30 cellular contexts compared by ENCODE assay signal in the genomic region with DNA sequence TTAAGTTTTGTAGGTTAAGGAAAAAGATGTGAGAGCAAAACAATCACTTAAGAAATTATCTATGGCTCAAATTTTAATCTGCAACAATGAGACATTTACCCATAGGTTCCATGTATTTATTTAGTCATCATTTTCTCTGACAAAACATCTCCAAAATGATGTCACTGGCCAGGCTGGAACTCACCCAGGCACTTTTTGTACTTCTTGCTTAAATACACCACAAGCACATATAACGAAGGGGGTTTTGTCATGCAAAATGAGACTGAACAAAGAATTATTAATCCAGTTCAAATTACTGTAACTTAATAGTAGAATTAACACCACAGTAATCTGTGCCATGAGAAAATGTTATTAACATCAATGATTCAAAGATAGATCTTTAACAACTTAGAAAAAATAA.
"Had no signal": no experiment of that assay in that cellular context is flagged by ENCODE, and none has a peak within 500 bp of the region (broad histone marks: within the 10 kb centered on the region; RNA-seq: fewer than 3 reads in every experiment).

No MANE protein-coding gene starts in this region.

- FAIRE-seq: endothelial cell of umbilical vein had no signal

- H3K27me3 ChIP-seq: ascending aorta, breast epithelium, esophagus squamous epithelium, gastrocnemius medialis, heart left ventricle had no signal

- H3K4me1 ChIP-seq: ascending aorta, breast epithelium, esophagus squamous epithelium, gastrocnemius medialis had no signal

- ATAC-seq: activated CD4-positive, alpha-beta T cell treated with anti-CD3 and anti-CD28 coated beads for 36 hours; activated naive CD4-positive, alpha-beta T cell treated with anti-CD3 and anti-CD28 coated beads, Interleukin-2, amount 50 U/mL, for 72 hours; activated T-cell treated with anti-CD3 and anti-CD28 coated beads, Interleukin-2, amount 50 U/mL, for 72 hours; effector memory CD8-positive, alpha-beta T cell; gastrocnemius medialis; heart left ventricle had no signal

- H3K36me3 ChIP-seq: ascending aorta, breast epithelium, gastrocnemius medialis had no signal

- H3K27ac ChIP-seq: ascending aorta, breast epithelium, epithelial cell of prostate, esophagus squamous epithelium, gastrocnemius medialis, heart left ventricle had no signal

- DNase-seq: activated CD4-positive, alpha-beta memory T cell treated with anti-CD3 and anti-CD28 coated beads, Interleukin-2, amount 10 ng/mL, durations not matched to agents 7 days and 5 days; activated CD4-positive, alpha-beta T cell treated with anti-CD3 and anti-CD28 coated beads for 36 hours; activated CD4-positive, alpha-beta T cell treated with anti-CD3 and anti-CD28 coated beads, Interleukin-2, amount 10 ng/mL, durations not matched to agents 24 days and 14 days; activated CD4-positive, alpha-beta T cell treated with anti-CD3 and anti-CD28 coated beads, Interleukin-2, amount 50 U/mL, for 4 hours; activated CD4-positive, CD25-positive, alpha-beta regulatory T cell; activated CD4-positive, CD25-positive, alpha-beta regulatory T cell treated with anti-CD3 and anti-CD28 coated beads, Interleukin-2, amount 50 U/mL, for 72 hours; activated CD8-positive, alpha-beta memory T cell treated with anti-CD3 and anti-CD28 coated beads, Interleukin-2, amount 50 U/mL, for 48 hours; activated gamma-delta T cell; activated naive CD4-positive, alpha-beta T cell; activated naive CD4-positive, alpha-beta T cell treated with anti-CD3 and anti-CD28 coated beads, Interleukin-2, amount 10 ng/mL, durations not matched to agents 7 days and 5 days; activated naive CD8-positive, alpha-beta T cell treated with anti-CD3 and anti-CD28 coated beads, Interleukin-2, amount 10 ng/mL, durations not matched to agents 7 days and 5 days; activated T-cell treated with anti-CD3 and anti-CD28 coated beads for 4 hours; activated T-cell treated with anti-CD3 and anti-CD28 coated beads, Interleukin-2, amount 50 U/mL, for 24 hours; activated T-cell treated with anti-CD3 and anti-CD28 coated beads, Interleukin-2, amount 50 U/mL, for 72 hours; caudate nucleus; cortex of kidney; dermis blood vessel endothelial cell; effector CD4-positive, alpha-beta T cell; effector memory CD8-positive, alpha-beta T cell; esophagus squamous epithelium; foreskin fibroblast; gastrocnemius medialis; glutamatergic neuron; heart left ventricle; T-helper 2 cell had no signal

- H3K9me3 ChIP-seq: ascending aorta, breast epithelium, esophagus squamous epithelium, gastrocnemius medialis, heart left ventricle had no signal

- H3K4me3 ChIP-seq: ascending aorta, breast epithelium, esophagus squamous epithelium, gastrocnemius medialis, heart left ventricle had no signal
